20 cellular contexts compared by ENCODE assay signal in genomic region chr9:15670246-15670645, GRCh38.
DNase-seq lines count a peak whose midpoint lies in the region; ATAC-seq and TF ChIP-seq lines count a peak whose summit lies in the region.
"Had no signal": no experiment of that assay in that cellular context is flagged by ENCODE, and none has a peak within 500 bp of the region (broad histone marks: within the 10 kb centered on the region; RNA-seq: fewer than 3 reads in every experiment).

No MANE protein-coding gene starts in this region.

- no peaks in the 10 kb centered on the region for H3K36me3 ChIP-seq in Peyer's patch
- H3K36me3 ChIP-seq: BLaER1, thoracic aorta had no signal

- no peak overlapping the region for H3K4me3 ChIP-seq in Peyer's patch
- H3K4me3 ChIP-seq: BLaER1, hepatocyte, thoracic aorta had no signal

- no peaks in the 10 kb centered on the region for H3K4me1 ChIP-seq in Peyer's patch
- H3K4me1 ChIP-seq: BLaER1 had no signal

- no peak overlapping the region for H3K27ac ChIP-seq in Peyer's patch
- H3K27ac ChIP-seq: 22Rv1, BLaER1, hepatocyte, thoracic aorta had no signal

- TF ChIP-seq CTCF in GM10266 (IDR thresholded peaks at IDR 0.05; ENCODE audit: control insufficient read depth, insufficient read depth, low read depth, missing control alignments): no peak
- TF ChIP-seq CTCF in Peyer's patch (IDR thresholded peaks at IDR 0.05): no peak

- H3K27me3 ChIP-seq in Peyer's patch: no peaks in the 10 kb centered on the region
- H3K27me3 ChIP-seq: BLaER1, hepatocyte had no signal

- no peak for TF ChIP-seq POLR2A in Peyer's patch (IDR thresholded peaks at IDR 0.05)

- no peaks in the 10 kb centered on the region for H3K9me3 ChIP-seq in Peyer's patch
- H3K9me3 ChIP-seq: BLaER1, thoracic aorta had no signal

- ATAC-seq in GM19328 (IDR thresholded peaks at IDR 0.05; ENCODE audit: unreplicated experiment): peak; percentile 72
- peak; percentile 81 for ATAC-seq in GM21717 (IDR thresholded peaks at IDR 0.05; ENCODE audit: unreplicated experiment)
- ATAC-seq in HG03108 (IDR thresholded peaks at IDR 0.05; ENCODE audit: unreplicated experiment): peak; percentile 69
- ATAC-seq: effector memory CD8-positive, alpha-beta T cell; right cardiac atrium had no signal

- DNase-seq in GM10266 (ENCODE audit: extremely low spot score): peak; percentile 7
- DNase-seq in NCI-H1092 treated with DMSO at 0.1 percent for 48 hours (lab: John Stamatoyannopoulos, UW): no peak
- no peak for DNase-seq in KG1 (lab: John Stamatoyannopoulos, UW)
- DNase-seq in NK-92 treated with Interleukin-12 subunit alpha and Interleukin-12 subunit beta, amount 100 ng/mL, for 24 hours (lab: John Stamatoyannopoulos, UW): no peak
- no peak for DNase-seq in Peyer's patch
- DNase-seq: activated CD4-positive, CD25-positive, alpha-beta regulatory T cell; activated effector memory CD4-positive, alpha-beta T cell treated with Interleukin-2 at 50 U/mL for 16 hours; cerebellar nuclear complex; DMS 273 treated with DMSO at 0.1 percent for 48 hours; effector memory CD8-positive, alpha-beta T cell; NCI-H82; nucleus accumbens; right cardiac atrium had no signal
